8 cellular contexts compared by ENCODE assay signal in genomic region chr15:30992073-30992363, GRCh38. TPM values are rescaled to one million over a fixed set of nuclear protein-coding genes. Genes with fewer than 3 reads are reported as not detected.
DNase-seq lines count a peak whose midpoint lies in the region; ATAC-seq and TF ChIP-seq lines count a peak whose summit lies in the region.

No MANE protein-coding gene starts in this region.

- peak overlapping the region; percentile 69 for H3K27ac ChIP-seq in KMS-11
- peak overlapping the region; percentile 98 for H3K27ac ChIP-seq in colonic mucosa
- peak overlapping the region; percentile 89 for H3K27ac ChIP-seq in naive thymus-derived CD4-positive, alpha-beta T cell (ENCODE audit: low read depth, low read length)

- H3K4me2 ChIP-seq in KMS-11 = peak overlapping the region; percentile 53

- H3K27me3 ChIP-seq in KMS-11 (ENCODE audit: insufficient read depth, low read depth) (no peaks in the 10 kb centered on the region), colonic mucosa (no peaks in the 10 kb centered on the region)
- H3K27me3 ChIP-seq in naive thymus-derived CD4-positive, alpha-beta T cell (ENCODE audit: control insufficient read depth in 2 of 2, insufficient read depth in 2 of 2, low read length in 2 of 2) = no peaks in the 10 kb centered on the region

- POLR2A ChIA-PET in naive thymus-derived CD4-positive, alpha-beta T cell (lab: Charles Lee) = interaction anchor here (1.5 to 3.0 kb wide), 4 partner anchors 11 to 24 kb away, joined by 3 to 21 read pairs (median 8); no protein-coding TSS in a partner anchor

- DNase-seq in GM12865 (ENCODE audit: low read depth) (no peak), colonic mucosa (no peak), GM20000 (ENCODE audit: low spot score) (no peak)
- DNase-seq in naive thymus-derived CD4-positive, alpha-beta T cell = no peak
- DNase-seq in central memory CD4-positive, alpha-beta T cell = no peak

- CTCF ChIA-PET in naive thymus-derived CD4-positive, alpha-beta T cell (lab: Charles Lee) = interaction anchor here (0.6 kb wide), 1 partner anchor 22 kb away, joined by 3 read pairs; no protein-coding TSS in a partner anchor

- peaks cover 0 to 13% (median 0%) of the 10 kb centered on the region in 5 donors for H3K27me3 Mint-ChIP-seq in naive thymus-derived CD4-positive, alpha-beta T cell

- peaks cover 22 to 43% (median 32%) of the 10 kb centered on the region in 7 donors for H3K4me1 Mint-ChIP-seq in naive thymus-derived CD4-positive, alpha-beta T cell

- H3K36me3 ChIP-seq in KMS-11 (ENCODE audit: insufficient read depth) = no peaks in the 10 kb centered on the region
- H3K36me3 ChIP-seq in colonic mucosa = no peaks in the 10 kb centered on the region
- peaks cover 0 to 6% (median 0%) of the 10 kb centered on the region in 3 experiments for H3K36me3 ChIP-seq in naive thymus-derived CD4-positive, alpha-beta T cell (ENCODE audit: control insufficient read depth in 2 of 3, insufficient read depth in 3 of 3, low read length in 3 of 3)

- peaks cover 0 to 8% (median 0%) of the 10 kb centered on the region in 11 donors for H3K9me3 Mint-ChIP-seq in naive thymus-derived CD4-positive, alpha-beta T cell

- ATAC-seq in naive thymus-derived CD4-positive, alpha-beta T cell = no peak
- ATAC-seq in HG02973 (IDR thresholded peaks at IDR 0.05; ENCODE audit: unreplicated experiment) (no peak), GM21423 (IDR thresholded peaks at IDR 0.05; ENCODE audit: unreplicated experiment) (no peak)

- H4K20me1 ChIP-seq in KMS-11 (ENCODE audit: insufficient read depth) = no peaks in the 10 kb centered on the region

- TF ChIP-seq CTCF in GM12865 (IDR thresholded peaks at IDR 0.05; ENCODE audit: insufficient read depth, low read depth, low read length, missing control alignments) (no peak), KMS-11 (conservative IDR thresholded peaks at IDR 0.05; ENCODE audit: low read depth, low read length) (no peak), colonic mucosa (IDR thresholded peaks at IDR 0.05) (no peak), GM20000 (IDR thresholded peaks at IDR 0.05; ENCODE audit: extremely low read depth, missing control alignments) (no peak)

- peak overlapping the region; percentile 74 for H2AFZ ChIP-seq in KMS-11 (ENCODE audit: low read depth)

- no peaks in the 10 kb centered on the region for H3K9me3 ChIP-seq in colonic mucosa
- H3K9me3 ChIP-seq in naive thymus-derived CD4-positive, alpha-beta T cell (ENCODE audit: control insufficient read depth in 2 of 3, low read length in 3 of 3) = no peaks in the 10 kb centered on the region

- intact Hi-C loops in colonic mucosa (cut with DNase I) = no loop called here
- intact Hi-C loops in naive thymus-derived CD4-positive, alpha-beta T cell (cut with micrococcal nuclease) = loop anchor here in 1 of 2 donors (5.0 to 10.0 kb wide), 4 partner anchors 40 to 250 kb away; no protein-coding TSS in a partner anchor

- peaks cover 0 to 8% (median 0%) of the 10 kb centered on the region in 5 donors for H3K36me3 Mint-ChIP-seq in naive thymus-derived CD4-positive, alpha-beta T cell

- H3K27ac Mint-ChIP-seq in naive thymus-derived CD4-positive, alpha-beta T cell = peak overlapping the region; percentile 75 to 93 (median 85)

- H3K79me2 ChIP-seq in KMS-11 (ENCODE audit: insufficient read depth, low read depth) = peaks cover 31% of the 10 kb centered on the region; the same call in 1 of the 2 replicates

- peak overlapping the region; percentile 74 to 88 (median 86) for H3K4me3 Mint-ChIP-seq in naive thymus-derived CD4-positive, alpha-beta T cell

- H3K9ac ChIP-seq in KMS-11 (peak overlapping the region; percentile 81), colonic mucosa (ENCODE audit: low read depth in 2 of 2, low read length in 2 of 2) (peak overlapping the region; percentile 52 to 96)

- H3K4me1 ChIP-seq in KMS-11 (ENCODE audit: low read depth, poor library complexity, severe bottlenecking) (peaks cover 42% of the 10 kb centered on the region), colonic mucosa (no peaks in the 10 kb centered on the region)
- peaks cover 20 to 27% of the 10 kb centered on the region in 2 donors for H3K4me1 ChIP-seq in naive thymus-derived CD4-positive, alpha-beta T cell (ENCODE audit: control insufficient read depth in 2 of 2, insufficient read depth in 2 of 2, low read length in 2 of 2)

- H3K4me3 ChIP-seq in GM12865 (ENCODE audit: low read depth, low read length) (peak overlapping the region; percentile 97), KMS-11 (IDR thresholded peaks at IDR 0.05; ENCODE audit: insufficient read depth, low read depth, low read length) (no peak overlapping the region), colonic mucosa (peak overlapping the region; percentile 83)
- H3K4me3 ChIP-seq in naive thymus-derived CD4-positive, alpha-beta T cell (ENCODE audit: low read length) = peak overlapping the region; percentile 96

RNA-seq across cellular contexts. Expression of gene MTMR10, which starts 0.6 kb away (rescaled TPM):
- 10 to 100 TPM; 23.2 to 28.7 TPM for total RNA-seq in colonic mucosa
- total RNA-seq in naive thymus-derived CD4-positive, alpha-beta T cell = 10 to 100 TPM; 21.2 to 50.8 (median 34.0) TPM
- 1 to 10 TPM; 4.0 to 9.4 TPM for polyA plus RNA-seq in naive thymus-derived CD4-positive, alpha-beta T cell
